In the genomic region with DNA sequence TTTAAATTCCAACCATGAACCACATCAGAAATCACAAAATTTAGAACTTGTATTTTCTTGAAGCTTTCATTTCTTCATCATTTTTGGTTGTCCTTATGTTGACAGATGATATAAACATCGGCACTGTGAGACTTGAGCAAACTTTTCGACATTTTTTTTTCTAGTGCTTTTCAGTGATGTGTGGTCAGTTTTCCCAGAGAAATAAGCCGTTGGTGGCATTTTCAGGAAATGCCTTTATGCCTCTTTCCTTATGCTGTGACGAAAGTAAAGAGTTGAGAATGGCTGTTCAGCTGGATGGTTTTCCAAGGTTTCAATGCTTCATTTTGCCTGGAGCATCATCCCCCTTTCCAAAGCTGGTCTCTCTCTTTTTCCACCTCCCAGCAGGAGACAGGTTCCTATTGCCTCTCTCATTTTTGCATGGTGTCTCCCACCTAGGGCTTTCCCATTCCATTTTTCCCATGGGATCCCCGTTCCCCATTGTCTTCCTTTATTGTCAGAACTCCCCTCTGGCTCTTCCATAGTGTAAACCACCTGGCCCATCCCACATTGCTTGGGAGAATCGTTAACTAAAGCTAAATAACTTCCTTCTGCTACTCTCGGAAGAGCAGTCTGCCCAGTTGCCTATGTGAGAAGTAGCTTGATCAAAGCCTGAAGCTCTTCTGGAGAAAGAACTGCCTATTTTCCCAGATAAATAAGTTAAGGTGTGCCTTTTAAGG, we compare ENCODE assay signal across 18 cellular contexts.
"Had no signal": no experiment of that assay in that cellular context is flagged by ENCODE, and none has a peak within 500 bp of the region (broad histone marks: within the 10 kb centered on the region; RNA-seq: fewer than 3 reads in every experiment).

No MANE protein-coding gene starts in this region.

- H3K4me1 ChIP-seq: upper lobe of right lung had no signal

- H3K27me3 ChIP-seq: dorsolateral prefrontal cortex, upper lobe of right lung had no signal

- H3K27ac Mint-ChIP-seq: activated naive CD8-positive, alpha-beta T cell treated with anti-CD3 and anti-CD28 coated beads for 36 hours; natural killer cell; stimulated activated naive B cell treated with anti-CD40 and anti-IgM and Interleukin-4, amounts not matched to agents 10 μg/mL and 1 μg/mL and 100 μg/mL, for 72 hours; T-cell had no signal

- DNase-seq: activated CD4-positive, CD25-positive, alpha-beta regulatory T cell treated with anti-CD3 and anti-CD28 coated beads, Interleukin-2, amount 50 U/mL, for 72 hours; activated CD8-positive, alpha-beta memory T cell treated with anti-CD3 and anti-CD28 coated beads for 24 hours; activated naive CD4-positive, alpha-beta T cell; activated naive CD8-positive, alpha-beta T cell treated with anti-CD3 and anti-CD28 coated beads for 36 hours; amniotic stem cell; caudate nucleus; dorsolateral prefrontal cortex; foreskin fibroblast; glutamatergic neuron; hypothalamus; kidney; natural killer cell; nucleus accumbens; posterior cingulate gyrus; retina; stimulated activated naive B cell treated with anti-CD40 and anti-IgM and Interleukin-4, amounts not matched to agents 10 μg/mL and 1 μg/mL and 100 μg/mL, for 72 hours; T-cell; upper lobe of right lung had no signal

- H3K4me3 Mint-ChIP-seq: activated naive CD8-positive, alpha-beta T cell treated with anti-CD3 and anti-CD28 coated beads for 36 hours; natural killer cell; stimulated activated naive B cell treated with anti-CD40 and anti-IgM and Interleukin-4, amounts not matched to agents 10 μg/mL and 1 μg/mL and 100 μg/mL, for 72 hours; T-cell had no signal

- H3K4me1 Mint-ChIP-seq: activated naive CD8-positive, alpha-beta T cell treated with anti-CD3 and anti-CD28 coated beads for 36 hours had no signal

- H3K9me3 ChIP-seq: upper lobe of right lung had no signal

- H3K36me3 ChIP-seq: upper lobe of right lung had no signal

- H3K4me3 ChIP-seq: dorsolateral prefrontal cortex, upper lobe of right lung had no signal

- H3K9me3 Mint-ChIP-seq: activated naive CD8-positive, alpha-beta T cell treated with anti-CD3 and anti-CD28 coated beads for 36 hours; natural killer cell; stimulated activated naive B cell treated with anti-CD40 and anti-IgM and Interleukin-4, amounts not matched to agents 10 μg/mL and 1 μg/mL and 100 μg/mL, for 72 hours; T-cell had no signal

- H3K36me3 Mint-ChIP-seq: activated naive CD8-positive, alpha-beta T cell treated with anti-CD3 and anti-CD28 coated beads for 36 hours; natural killer cell; stimulated activated naive B cell treated with anti-CD40 and anti-IgM and Interleukin-4, amounts not matched to agents 10 μg/mL and 1 μg/mL and 100 μg/mL, for 72 hours; T-cell had no signal

- H3K27ac ChIP-seq: dorsolateral prefrontal cortex, upper lobe of right lung had no signal

- ATAC-seq: natural killer cell; stimulated activated naive B cell treated with anti-CD40 and anti-IgM and Interleukin-4, amounts not matched to agents 10 μg/mL and 1 μg/mL and 100 μg/mL, for 72 hours; T-cell; upper lobe of right lung had no signal
